21 cellular contexts compared by ENCODE assay signal in genomic region chr15:99118258-99118632, GRCh38.
"Had no signal": no experiment of that assay in that cellular context is flagged by ENCODE, and none has a peak within 500 bp of the region (broad histone marks: within the 10 kb centered on the region; RNA-seq: fewer than 3 reads in every experiment).

No MANE protein-coding gene starts in this region.

- FAIRE-seq: pancreas, TTC549 had no signal

- DNase-seq: activated CD4-positive, alpha-beta T cell treated with anti-CD3 and anti-CD28 coated beads for 1 hour; activated CD4-positive, alpha-beta T cell treated with anti-CD3 and anti-CD28 coated beads, Interleukin-2, amount 50 U/mL, for 1 hour; activated T-cell treated with anti-CD3 and anti-CD28 coated beads, Interleukin-2, amount 50 U/mL, for 1 hour; colonic mucosa; midbrain; pancreas; stimulated activated CD4-positive, alpha-beta T cell treated with anti-CD3 and anti-CD28 coated beads, Interleukin-2, amount 100 ng/mL, for 48 hours; stimulated activated CD8-positive, alpha-beta memory T cell treated with anti-CD3 and anti-CD28 coated beads, Interleukin-4, amount 100 ng/mL, for 48 hours; stimulated activated naive CD4-positive, alpha-beta T cell; T-cell had no signal

- H3K27me3 ChIP-seq: adrenal gland, breast epithelium, colonic mucosa, dorsolateral prefrontal cortex, pancreas, tibial nerve, vagina had no signal

- H3K27me3 Mint-ChIP-seq: activated naive CD8-positive, alpha-beta T cell had no signal

- H3K4me1 Mint-ChIP-seq: activated T-helper 17 cell treated with anti-CD3 and anti-CD28 coated beads, Interleukin-2, amount 50 U/mL, for 72 hours; central memory CD8-positive, alpha-beta T cell; T-cell had no signal

- H3K4me1 ChIP-seq: colonic mucosa, pancreas had no signal

- ATAC-seq: activated T-helper 17 cell treated with anti-CD3 and anti-CD28 coated beads, Interleukin-2, amount 50 U/mL, for 72 hours; natural killer cell treated with Interleukin-12 subunit alpha and Interleukin-12 subunit beta and Interleukin-15 and Interleukin-18, amount 100 ng/mL, for 72 hours; pancreas; sciatic nerve; T-cell had no signal

- H3K36me3 ChIP-seq: breast epithelium, colonic mucosa, pancreas had no signal

- H3K36me3 Mint-ChIP-seq: natural killer cell treated with Interleukin-12 subunit alpha and Interleukin-12 subunit beta and Interleukin-15 and Interleukin-18, amount 100 ng/mL, for 72 hours; T-cell had no signal

- H3K9me3 Mint-ChIP-seq: activated T-helper 17 cell treated with anti-CD3 and anti-CD28 coated beads, Interleukin-2, amount 50 U/mL, for 72 hours; central memory CD8-positive, alpha-beta T cell; natural killer cell treated with Interleukin-12 subunit alpha and Interleukin-12 subunit beta and Interleukin-15 and Interleukin-18, amount 100 ng/mL, for 72 hours; T-cell had no signal

- H3K9me3 ChIP-seq: adrenal gland, breast epithelium, colonic mucosa, pancreas, tibial nerve, vagina had no signal

- H3K4me3 ChIP-seq: adrenal gland, breast epithelium, colonic mucosa, dorsolateral prefrontal cortex, pancreas, tibial nerve, vagina had no signal

- H3K27ac ChIP-seq: colonic mucosa, pancreas, tibial nerve, vagina had no signal

- H3K4me3 Mint-ChIP-seq: activated naive CD8-positive, alpha-beta T cell; activated T-helper 17 cell treated with anti-CD3 and anti-CD28 coated beads, Interleukin-2, amount 50 U/mL, for 72 hours; central memory CD8-positive, alpha-beta T cell; natural killer cell treated with Interleukin-12 subunit alpha and Interleukin-12 subunit beta and Interleukin-15 and Interleukin-18, amount 100 ng/mL, for 72 hours; T-cell had no signal

- H3K27ac Mint-ChIP-seq: activated naive CD8-positive, alpha-beta T cell; activated T-helper 17 cell treated with anti-CD3 and anti-CD28 coated beads, Interleukin-2, amount 50 U/mL, for 72 hours; natural killer cell treated with Interleukin-12 subunit alpha and Interleukin-12 subunit beta and Interleukin-15 and Interleukin-18, amount 100 ng/mL, for 72 hours; T-cell had no signal
